Comparison of ENCODE assay signal across 1 cellular context in the genomic region with DNA sequence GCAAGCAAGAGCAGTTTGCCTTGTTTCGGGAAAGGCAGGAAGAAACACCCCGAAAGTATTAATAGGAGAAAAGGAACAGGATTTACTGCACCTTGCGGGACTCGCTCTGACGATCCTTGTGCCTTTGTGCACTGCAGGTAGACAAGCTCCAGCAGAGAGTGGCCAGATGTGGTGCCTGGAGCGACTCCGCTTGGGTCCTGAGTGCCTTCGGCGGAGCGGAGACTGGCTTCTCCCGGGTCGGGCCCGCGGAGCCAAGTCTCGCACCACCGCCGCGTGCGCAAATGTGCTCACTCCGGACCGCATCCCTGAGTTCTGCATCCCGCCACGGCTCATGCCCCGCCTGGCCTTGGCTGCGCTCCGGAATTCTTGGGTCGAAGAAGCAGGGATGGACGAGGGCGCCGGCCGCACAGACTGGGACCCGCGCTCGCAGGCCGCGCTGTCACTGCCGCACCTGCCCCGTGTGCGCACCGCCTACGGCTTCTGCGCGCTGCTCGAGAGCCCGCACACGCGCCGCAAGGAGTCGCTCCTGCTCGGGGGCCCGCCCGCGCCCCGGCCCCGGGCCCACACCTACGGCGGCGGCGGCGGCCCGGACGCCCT.
TF ChIP-seq lines count a peak whose summit lies in the region.

No MANE protein-coding gene starts in this region.

TF ChIP-seq in HepG2, 621 proteins besides CTCF, POLR2A, EP300 and RAD21 (continued from another document and continues in another):
- TF ChIP-seq, protein P1, sequence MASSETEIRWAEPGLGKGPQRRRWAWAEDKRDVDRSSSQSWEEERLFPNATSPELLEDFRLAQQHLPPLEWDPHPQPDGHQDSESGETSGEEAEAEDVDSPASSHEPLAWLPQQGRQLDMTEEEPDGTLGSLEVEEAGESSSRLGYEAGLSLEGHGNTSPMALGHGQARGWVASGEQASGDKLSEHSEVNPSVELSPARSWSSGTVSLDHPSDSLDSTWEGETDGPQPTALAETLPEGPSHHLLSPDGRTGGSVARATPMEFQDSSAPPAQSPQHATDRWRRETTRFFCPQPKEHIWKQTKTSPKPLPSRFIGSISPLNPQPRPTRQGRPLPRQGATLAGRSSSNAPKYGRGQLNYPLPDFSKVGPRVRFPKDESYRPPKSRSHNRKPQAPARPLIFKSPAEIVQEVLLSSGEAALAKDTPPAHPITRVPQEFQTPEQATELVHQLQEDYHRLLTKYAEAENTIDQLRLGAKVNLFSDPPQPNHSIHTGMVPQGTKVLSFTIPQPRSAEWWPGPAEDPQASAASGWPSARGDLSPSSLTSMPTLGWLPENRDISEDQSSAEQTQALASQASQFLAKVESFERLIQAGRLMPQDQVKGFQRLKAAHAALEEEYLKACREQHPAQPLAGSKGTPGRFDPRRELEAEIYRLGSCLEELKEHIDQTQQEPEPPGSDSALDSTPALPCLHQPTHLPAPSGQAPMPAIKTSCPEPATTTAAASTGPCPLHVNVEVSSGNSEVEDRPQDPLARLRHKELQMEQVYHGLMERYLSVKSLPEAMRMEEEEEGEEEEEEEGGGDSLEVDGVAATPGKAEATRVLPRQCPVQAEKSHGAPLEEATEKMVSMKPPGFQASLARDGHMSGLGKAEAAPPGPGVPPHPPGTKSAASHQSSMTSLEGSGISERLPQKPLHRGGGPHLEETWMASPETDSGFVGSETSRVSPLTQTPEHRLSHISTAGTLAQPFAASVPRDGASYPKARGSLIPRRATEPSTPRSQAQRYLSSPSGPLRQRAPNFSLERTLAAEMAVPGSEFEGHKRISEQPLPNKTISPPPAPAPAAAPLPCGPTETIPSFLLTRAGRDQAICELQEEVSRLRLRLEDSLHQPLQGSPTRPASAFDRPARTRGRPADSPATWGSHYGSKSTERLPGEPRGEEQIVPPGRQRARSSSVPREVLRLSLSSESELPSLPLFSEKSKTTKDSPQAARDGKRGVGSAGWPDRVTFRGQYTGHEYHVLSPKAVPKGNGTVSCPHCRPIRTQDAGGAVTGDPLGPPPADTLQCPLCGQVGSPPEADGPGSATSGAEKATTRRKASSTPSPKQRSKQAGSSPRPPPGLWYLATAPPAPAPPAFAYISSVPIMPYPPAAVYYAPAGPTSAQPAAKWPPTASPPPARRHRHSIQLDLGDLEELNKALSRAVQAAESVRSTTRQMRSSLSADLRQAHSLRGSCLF (CRISPR knock-in tag; IDR thresholded peaks at IDR 0.05; ENCODE audit: borderline replicate concordance): no peak
- TF ChIP-seq HOXA3 (CRISPR knock-in tag; IDR thresholded peaks at IDR 0.05): peak; percentile 27; the same call in 1 of the 2 replicates
- TF ChIP-seq MED13 (CRISPR knock-in tag; IDR thresholded peaks at IDR 0.05): no peak
- TF ChIP-seq, protein P2, sequence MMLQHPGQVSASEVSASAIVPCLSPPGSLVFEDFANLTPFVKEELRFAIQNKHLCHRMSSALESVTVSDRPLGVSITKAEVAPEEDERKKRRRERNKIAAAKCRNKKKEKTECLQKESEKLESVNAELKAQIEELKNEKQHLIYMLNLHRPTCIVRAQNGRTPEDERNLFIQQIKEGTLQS (CRISPR knock-in tag; IDR thresholded peaks at IDR 0.05): peak; percentile 9; the same call in 1 of the 2 replicates
- TF ChIP-seq KLF6 (CRISPR knock-in tag; IDR thresholded peaks at IDR 0.05): no peak
- TF ChIP-seq, protein P3, sequence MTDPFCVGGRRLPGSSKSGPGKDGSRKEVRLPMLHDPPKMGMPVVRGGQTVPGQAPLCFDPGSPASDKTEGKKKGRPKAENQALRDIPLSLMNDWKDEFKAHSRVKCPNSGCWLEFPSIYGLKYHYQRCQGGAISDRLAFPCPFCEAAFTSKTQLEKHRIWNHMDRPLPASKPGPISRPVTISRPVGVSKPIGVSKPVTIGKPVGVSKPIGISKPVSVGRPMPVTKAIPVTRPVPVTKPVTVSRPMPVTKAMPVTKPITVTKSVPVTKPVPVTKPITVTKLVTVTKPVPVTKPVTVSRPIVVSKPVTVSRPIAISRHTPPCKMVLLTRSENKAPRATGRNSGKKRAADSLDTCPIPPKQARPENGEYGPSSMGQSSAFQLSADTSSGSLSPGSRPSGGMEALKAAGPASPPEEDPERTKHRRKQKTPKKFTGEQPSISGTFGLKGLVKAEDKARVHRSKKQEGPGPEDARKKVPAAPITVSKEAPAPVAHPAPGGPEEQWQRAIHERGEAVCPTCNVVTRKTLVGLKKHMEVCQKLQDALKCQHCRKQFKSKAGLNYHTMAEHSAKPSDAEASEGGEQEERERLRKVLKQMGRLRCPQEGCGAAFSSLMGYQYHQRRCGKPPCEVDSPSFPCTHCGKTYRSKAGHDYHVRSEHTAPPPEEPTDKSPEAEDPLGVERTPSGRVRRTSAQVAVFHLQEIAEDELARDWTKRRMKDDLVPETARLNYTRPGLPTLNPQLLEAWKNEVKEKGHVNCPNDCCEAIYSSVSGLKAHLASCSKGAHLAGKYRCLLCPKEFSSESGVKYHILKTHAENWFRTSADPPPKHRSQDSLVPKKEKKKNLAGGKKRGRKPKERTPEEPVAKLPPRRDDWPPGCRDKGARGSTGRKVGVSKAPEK (CRISPR knock-in tag; IDR thresholded peaks at IDR 0.05; ENCODE audit: borderline replicate concordance): 0 out of 2 replicates have a peak, but pooled peaks have one; percentile 22
- TF ChIP-seq, protein P4, sequence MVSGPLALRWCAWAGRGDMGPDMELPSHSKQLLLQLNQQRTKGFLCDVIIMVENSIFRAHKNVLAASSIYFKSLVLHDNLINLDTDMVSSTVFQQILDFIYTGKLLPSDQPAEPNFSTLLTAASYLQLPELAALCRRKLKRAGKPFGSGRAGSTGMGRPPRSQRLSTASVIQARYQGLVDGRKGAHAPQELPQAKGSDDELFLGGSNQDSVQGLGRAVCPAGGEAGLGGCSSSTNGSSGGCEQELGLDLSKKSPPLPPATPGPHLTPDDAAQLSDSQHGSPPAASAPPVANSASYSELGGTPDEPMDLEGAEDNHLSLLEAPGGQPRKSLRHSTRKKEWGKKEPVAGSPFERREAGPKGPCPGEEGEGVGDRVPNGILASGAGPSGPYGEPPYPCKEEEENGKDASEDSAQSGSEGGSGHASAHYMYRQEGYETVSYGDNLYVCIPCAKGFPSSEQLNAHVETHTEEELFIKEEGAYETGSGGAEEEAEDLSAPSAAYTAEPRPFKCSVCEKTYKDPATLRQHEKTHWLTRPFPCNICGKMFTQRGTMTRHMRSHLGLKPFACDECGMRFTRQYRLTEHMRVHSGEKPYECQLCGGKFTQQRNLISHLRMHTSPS (CRISPR knock-in tag; IDR thresholded peaks at IDR 0.05; ENCODE audit: low read depth): no peak
- peak; percentile 37 for TF ChIP-seq ZNF777 (CRISPR knock-in tag; IDR thresholded peaks at IDR 0.05)
- no peak for TF ChIP-seq KDM4B (CRISPR knock-in tag; IDR thresholded peaks at IDR 0.05)
- TF ChIP-seq, protein P5, sequence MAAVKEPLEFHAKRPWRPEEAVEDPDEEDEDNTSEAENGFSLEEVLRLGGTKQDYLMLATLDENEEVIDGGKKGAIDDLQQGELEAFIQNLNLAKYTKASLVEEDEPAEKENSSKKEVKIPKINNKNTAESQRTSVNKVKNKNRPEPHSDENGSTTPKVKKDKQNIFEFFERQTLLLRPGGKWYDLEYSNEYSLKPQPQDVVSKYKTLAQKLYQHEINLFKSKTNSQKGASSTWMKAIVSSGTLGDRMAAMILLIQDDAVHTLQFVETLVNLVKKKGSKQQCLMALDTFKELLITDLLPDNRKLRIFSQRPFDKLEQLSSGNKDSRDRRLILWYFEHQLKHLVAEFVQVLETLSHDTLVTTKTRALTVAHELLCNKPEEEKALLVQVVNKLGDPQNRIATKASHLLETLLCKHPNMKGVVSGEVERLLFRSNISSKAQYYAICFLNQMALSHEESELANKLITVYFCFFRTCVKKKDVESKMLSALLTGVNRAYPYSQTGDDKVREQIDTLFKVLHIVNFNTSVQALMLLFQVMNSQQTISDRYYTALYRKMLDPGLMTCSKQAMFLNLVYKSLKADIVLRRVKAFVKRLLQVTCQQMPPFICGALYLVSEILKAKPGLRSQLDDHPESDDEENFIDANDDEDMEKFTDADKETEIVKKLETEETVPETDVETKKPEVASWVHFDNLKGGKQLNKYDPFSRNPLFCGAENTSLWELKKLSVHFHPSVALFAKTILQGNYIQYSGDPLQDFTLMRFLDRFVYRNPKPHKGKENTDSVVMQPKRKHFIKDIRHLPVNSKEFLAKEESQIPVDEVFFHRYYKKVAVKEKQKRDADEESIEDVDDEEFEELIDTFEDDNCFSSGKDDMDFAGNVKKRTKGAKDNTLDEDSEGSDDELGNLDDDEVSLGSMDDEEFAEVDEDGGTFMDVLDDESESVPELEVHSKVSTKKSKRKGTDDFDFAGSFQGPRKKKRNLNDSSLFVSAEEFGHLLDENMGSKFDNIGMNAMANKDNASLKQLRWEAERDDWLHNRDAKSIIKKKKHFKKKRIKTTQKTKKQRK (IDR thresholded peaks at IDR 0.05; ENCODE audit: low read length): no peak
- no peak for TF ChIP-seq STAT5B (CRISPR knock-in tag; IDR thresholded peaks at IDR 0.05)
- peak; percentile 77; the same call in 1 of the 2 replicates for TF ChIP-seq NAIF1 (CRISPR knock-in tag; IDR thresholded peaks at IDR 0.05; ENCODE audit: borderline replicate concordance)
- no peak for TF ChIP-seq MATR3 (CRISPR knock-in tag; IDR thresholded peaks at IDR 0.05)
- no peak for TF ChIP-seq ZNF10 (CRISPR knock-in tag; IDR thresholded peaks at IDR 0.05; ENCODE audit: borderline replicate concordance, low read depth)
- TF ChIP-seq, protein P6, sequence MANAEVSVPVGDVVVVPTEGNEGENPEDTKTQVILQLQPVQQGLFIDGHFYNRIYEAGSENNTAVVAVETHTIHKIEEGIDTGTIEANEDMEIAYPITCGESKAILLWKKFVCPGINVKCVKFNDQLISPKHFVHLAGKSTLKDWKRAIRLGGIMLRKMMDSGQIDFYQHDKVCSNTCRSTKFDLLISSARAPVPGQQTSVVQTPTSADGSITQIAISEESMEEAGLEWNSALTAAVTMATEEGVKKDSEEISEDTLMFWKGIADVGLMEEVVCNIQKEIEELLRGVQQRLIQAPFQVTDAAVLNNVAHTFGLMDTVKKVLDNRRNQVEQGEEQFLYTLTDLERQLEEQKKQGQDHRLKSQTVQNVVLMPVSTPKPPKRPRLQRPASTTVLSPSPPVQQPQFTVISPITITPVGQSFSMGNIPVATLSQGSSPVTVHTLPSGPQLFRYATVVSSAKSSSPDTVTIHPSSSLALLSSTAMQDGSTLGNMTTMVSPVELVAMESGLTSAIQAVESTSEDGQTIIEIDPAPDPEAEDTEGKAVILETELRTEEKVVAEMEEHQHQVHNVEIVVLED (CRISPR knock-in tag; IDR thresholded peaks at IDR 0.05; ENCODE audit: borderline replicate concordance): 0 out of 2 replicates have a peak, but pooled peaks have one; percentile 14
- TF ChIP-seq, protein P7, sequence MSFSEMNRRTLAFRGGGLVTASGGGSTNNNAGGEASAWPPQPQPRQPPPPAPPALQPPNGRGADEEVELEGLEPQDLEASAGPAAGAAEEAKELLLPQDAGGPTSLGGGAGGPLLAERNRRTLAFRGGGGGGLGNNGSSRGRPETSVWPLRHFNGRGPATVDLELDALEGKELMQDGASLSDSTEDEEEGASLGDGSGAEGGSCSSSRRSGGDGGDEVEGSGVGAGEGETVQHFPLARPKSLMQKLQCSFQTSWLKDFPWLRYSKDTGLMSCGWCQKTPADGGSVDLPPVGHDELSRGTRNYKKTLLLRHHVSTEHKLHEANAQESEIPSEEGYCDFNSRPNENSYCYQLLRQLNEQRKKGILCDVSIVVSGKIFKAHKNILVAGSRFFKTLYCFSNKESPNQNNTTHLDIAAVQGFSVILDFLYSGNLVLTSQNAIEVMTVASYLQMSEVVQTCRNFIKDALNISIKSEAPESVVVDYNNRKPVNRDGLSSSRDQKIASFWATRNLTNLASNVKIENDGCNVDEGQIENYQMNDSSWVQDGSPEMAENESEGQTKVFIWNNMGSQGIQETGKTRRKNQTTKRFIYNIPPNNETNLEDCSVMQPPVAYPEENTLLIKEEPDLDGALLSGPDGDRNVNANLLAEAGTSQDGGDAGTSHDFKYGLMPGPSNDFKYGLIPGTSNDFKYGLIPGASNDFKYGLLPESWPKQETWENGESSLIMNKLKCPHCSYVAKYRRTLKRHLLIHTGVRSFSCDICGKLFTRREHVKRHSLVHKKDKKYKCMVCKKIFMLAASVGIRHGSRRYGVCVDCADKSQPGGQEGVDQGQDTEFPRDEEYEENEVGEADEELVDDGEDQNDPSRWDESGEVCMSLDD (CRISPR knock-in tag; IDR thresholded peaks at IDR 0.05; ENCODE audit: borderline replicate concordance): no peak
- TF ChIP-seq ZNF557 (CRISPR knock-in tag; IDR thresholded peaks at IDR 0.05): no peak
- TF ChIP-seq HDAC2 (CRISPR knock-in tag; IDR thresholded peaks at IDR 0.05): no peak
